ENCODE assay signal across 9 cellular contexts in the genomic region with DNA sequence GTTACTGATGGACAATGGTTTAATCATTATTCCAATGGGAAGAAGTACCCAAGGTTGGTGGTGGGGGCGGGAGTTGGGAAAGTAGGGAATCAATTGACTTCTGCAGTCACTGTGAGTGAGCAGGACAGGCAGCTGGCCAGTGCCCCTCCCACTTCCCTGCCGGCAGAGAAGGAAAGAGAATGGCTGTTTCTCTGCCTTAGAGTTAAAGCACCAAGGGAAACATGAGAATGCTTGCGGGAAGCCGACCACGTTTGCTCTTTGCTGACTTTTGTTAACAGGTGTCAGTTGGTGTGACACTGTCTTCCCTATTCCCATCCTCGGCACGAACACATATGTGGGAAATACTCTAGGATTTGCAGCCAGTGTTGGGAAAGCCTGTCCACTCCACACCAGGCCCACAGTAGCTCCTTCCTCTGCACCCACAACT. TPM values are rescaled to one million over a fixed set of nuclear protein-coding genes. Genes with fewer than 3 reads are reported as not detected.
DNase-seq lines count a peak whose midpoint lies in the region; ATAC-seq, FAIRE-seq and TF ChIP-seq lines count a peak whose summit lies in the region.
"Had no signal": no experiment of that assay in that cellular context is flagged by ENCODE, and none has a peak within 500 bp of the region (broad histone marks: within the 10 kb centered on the region; RNA-seq: fewer than 3 reads in every experiment).

No MANE protein-coding gene starts in this region.

- H3K36me3 Mint-ChIP-seq in endodermal cell (ENCODE audit: low read depth): no peaks in the 10 kb centered on the region

- H3K27ac ChIP-seq in endodermal cell (ENCODE audit: low read depth, low read length) (no peak overlapping the region), HepG2 (ENCODE audit: extremely low read length, insufficient read depth, low read length) (peak overlapping the region; percentile 58), thyroid gland (peak overlapping the region in 1 of 3 donors; percentile 31)

- H3K9ac ChIP-seq in endodermal cell (ENCODE audit: extremely low read depth, low read length, poor library complexity, severe bottlenecking): no peak overlapping the region
- peak overlapping the region; percentile 61 for H3K9ac ChIP-seq in HepG2 (ENCODE audit: insufficient read depth, low read depth, low read length)

- intact Hi-C loops in HepG2 (cut with micrococcal nuclease; ENCODE audit: unreplicated experiment) (loop anchor here (5.0 kb wide), 1 partner anchor 41 kb away; no protein-coding TSS in a partner anchor), thyroid gland (cut with DNase I) (no loop called here)

- no peaks in the 10 kb centered on the region for H3K9me3 Mint-ChIP-seq in endodermal cell

- no peaks in the 10 kb centered on the region for H3K27me3 Mint-ChIP-seq in endodermal cell (ENCODE audit: insufficient read depth)

- H3K27ac Mint-ChIP-seq in endodermal cell: no peak overlapping the region

- in situ Hi-C loops in HepG2 (cut with HindIII; ENCODE audit: extremely low pct_ligation_motif_present, low pct_unique_long_range_greater_than_20kb): no loop called here

- no peak for TF ChIP-seq EP300 in HepG2 (IDR thresholded peaks at IDR 0.05; ENCODE audit: low read depth in 2 of 2, low read length in 2 of 2)
- TF ChIP-seq EP300 in HepG2 (CRISPR knock-in tag; IDR thresholded peaks at IDR 0.05; ENCODE audit: borderline replicate concordance): no peak

- no peak for TF ChIP-seq CTCF in endodermal cell (conservative IDR thresholded peaks at IDR 0.05)
- TF ChIP-seq CTCF in HepG2 (CRISPR knock-in tag; IDR thresholded peaks at IDR 0.05): no peak
- no peak for TF ChIP-seq CTCF in thyroid gland (IDR thresholded peaks at IDR 0.05)

- no peak overlapping the region for H3K4me3 Mint-ChIP-seq in endodermal cell

- POLR2A ChIA-PET in HepG2 (lab: Yijun Ruan, JAX): interaction anchor here (1.8 kb wide), 1 partner anchor 9 kb away, joined by 6 read pairs; no protein-coding TSS in a partner anchor

- H3K27me3 ChIP-seq in MG63: no peaks in the 10 kb centered on the region
- H3K27me3 ChIP-seq in endodermal cell (ENCODE audit: control insufficient read depth, insufficient read depth, low read length, poor library complexity, severe bottlenecking): no peaks in the 10 kb centered on the region
- H3K27me3 ChIP-seq in HepG2 (ENCODE audit: control insufficient read depth in 1 of 2, insufficient read depth in 2 of 2, low read length in 2 of 2): no peaks in the 10 kb centered on the region
- no peaks in the 10 kb centered on the region for H3K27me3 ChIP-seq in thyroid gland

- H2AFZ ChIP-seq in HepG2 (ENCODE audit: low read length): no peak overlapping the region

- DNase-seq in MG63 (peak; percentile 90), endodermal cell (peak; percentile 84), HepG2 (ENCODE audit: low spot score) (peak; percentile 67), thyroid gland (peak; percentile 46 to 58), SIG-M5 (lab: John Stamatoyannopoulos, UW) (no peak), GDM1 (lab: John Stamatoyannopoulos, UW) (no peak), NCI-H524 (lab: John Stamatoyannopoulos, UW) (no peak)

- peak; percentile 91 for ATAC-seq in HepG2
- ATAC-seq in HG03521 (IDR thresholded peaks at IDR 0.05; ENCODE audit: unreplicated experiment): no peak

- no peaks in the 10 kb centered on the region for H4K20me1 ChIP-seq in HepG2 (ENCODE audit: insufficient read depth, low read length)

- peaks cover 6% of the 10 kb centered on the region for H3K4me1 Mint-ChIP-seq in endodermal cell

- no TSS peak for BruUV-seq in HepG2 (replicated peaks; lab: Mats Ljungman, UMichigan)

- peaks cover 6% of the 10 kb centered on the region for H3K4me1 ChIP-seq in endodermal cell (ENCODE audit: control insufficient read depth, insufficient read depth, low read length)
- peaks cover 50% of the 10 kb centered on the region for H3K4me1 ChIP-seq in HepG2 (ENCODE audit: insufficient read depth, low read length)
- H3K4me1 ChIP-seq in thyroid gland: peaks cover 13 to 29% of the 10 kb centered on the region in 2 donors

- CTCF ChIA-PET in HepG2 (lab: Yijun Ruan, JAX; ENCODE audit: low intra/inter-chr PET ratio, low total read pairs): no interaction called here

- H3K79me2 ChIP-seq in HepG2 (ENCODE audit: insufficient read depth, low read length): no peaks in the 10 kb centered on the region

- WGBS in endodermal cell (ENCODE audit: insufficient coverage in 1 of 2, insufficient read length in 1 of 2), 2 experiments: 35 to 36% methylated on average over 4 to 7 of the region's 7 CpGs
- WGBS in HepG2 (ENCODE audit: low lambda C conversion rate): 3% methylated on average over 6 of the region's 7 CpGs
- 20 to 21% methylated on average over 7 of the region's 7 CpGs for WGBS in thyroid gland, 2 donors

- peak; percentile 91 for FAIRE-seq in HepG2 (lab: Jason Lieb, UNC)
- FAIRE-seq: GM18507 had no signal

- no peak for TF ChIP-seq POLR2A in HepG2 (IDR thresholded peaks at IDR 0.05; ENCODE audit: insufficient read depth in 1 of 2, low read depth in 2 of 2, low read length in 2 of 2)
- TF ChIP-seq POLR2A in thyroid gland (IDR thresholded peaks at IDR 0.05): no peak

- H3K4me3 ChIP-seq in MG63: no peak overlapping the region
- no peak overlapping the region for H3K4me3 ChIP-seq in endodermal cell (ENCODE audit: low read length)
- peak overlapping the region; percentile 44 to 64 (median 55); a peak in 5 of 6 replicates for H3K4me3 ChIP-seq in HepG2 (replicated peaks in 1 of 3; ENCODE audit: insufficient read depth in 1 of 3, low read depth in 2 of 3, low read length in 3 of 3)
- no peak overlapping the region for H3K4me3 ChIP-seq in thyroid gland (replicated peaks in 1 of 3)

- no peaks in the 10 kb centered on the region for H3K9me3 ChIP-seq in MG63
- H3K9me3 ChIP-seq in endodermal cell (ENCODE audit: control insufficient read depth, low read length): no peaks in the 10 kb centered on the region
- H3K9me3 ChIP-seq in HepG2 (ENCODE audit: low read length): no peaks in the 10 kb centered on the region
- H3K9me3 ChIP-seq in thyroid gland: no peaks in the 10 kb centered on the region

- H3K4me2 ChIP-seq in HepG2 (ENCODE audit: low read depth, low read length): peak overlapping the region; percentile 94

- peaks cover 11% of the 10 kb centered on the region; the same call in 1 of the 2 replicates for H3K36me3 ChIP-seq in MG63
- H3K36me3 ChIP-seq in endodermal cell (ENCODE audit: control insufficient read depth, insufficient read depth, low read length): no peaks in the 10 kb centered on the region
- no peaks in the 10 kb centered on the region for H3K36me3 ChIP-seq in HepG2 (replicated peaks in 1 of 2; ENCODE audit: control insufficient read depth in 1 of 2, insufficient read depth in 2 of 2, low read length in 2 of 2)
- no peaks in the 10 kb centered on the region for H3K36me3 ChIP-seq in thyroid gland

- no peak for TF ChIP-seq RAD21 in HepG2 (CRISPR knock-in tag; IDR thresholded peaks at IDR 0.05)

RNA-seq across cellular contexts. Expression of a gene that starts 33.5 kb away (rescaled TPM):
- 122 and 152 TPM in 2 replicates for total RNA-seq in MG63 (2014; rRNA removed; shearing (Covaris generic); ENCODE audit: low replicate concordance)
- total RNA-seq in endodermal cell (10 to 100 TPM; 11.7 to 13.4 TPM), HepG2 (2016; rRNA removed; fragmentation: Illumina TruSeq; extraction: Trizol) (22.2 and 37.9 TPM in 2 replicates), thyroid gland (100 to 1,000 TPM in 2 of 4 donors, 10 to 100 TPM in 2; 86.6 to 136 (median 96.2) TPM)
- 15.1 TPM for polyA plus RNA-seq in endodermal cell (2013, experiment 1 of 2)
- 12.3 TPM for polyA plus RNA-seq in endodermal cell (2013, experiment 2 of 2)
- 3.8 and 4.9 TPM in 2 replicates for total RNA-seq in HepG2 (2016; cell fraction: cytosol; rRNA removed; fragmentation: Illumina TruSeq; extraction: Trizol; ENCODE audit: low read depth)
- total RNA-seq in HepG2 (2016; cell fraction: insoluble cytoplasmic fraction; rRNA removed; fragmentation: Illumina TruSeq; extraction: Trizol): 21.6 and 36.2 TPM in 2 replicates
- total RNA-seq in HepG2 (2016; cell fraction: membrane; rRNA removed; fragmentation: Illumina TruSeq; extraction: Trizol): 10.8 and 12.8 TPM in 2 replicates
- total RNA-seq in HepG2 (2016; cell fraction: nucleus; rRNA removed; fragmentation: Illumina TruSeq; extraction: Trizol): 33.7 and 34.4 TPM in 2 replicates
- polyA plus RNA-seq in HepG2 (2011; rRNA removed): 14.1 and 17.3 TPM in 2 replicates
- 12.4 and 18.8 TPM in 2 replicates for polyA plus RNA-seq in HepG2 (2011; cell fraction: cytosol; rRNA removed)
- polyA plus RNA-seq in HepG2 (2011; cell fraction: nucleus; rRNA removed): 6.1 and 11.0 TPM in 2 replicates
- 12.0 TPM in 2 replicates for polyA plus RNA-seq in HepG2 (2012)
- polyA plus RNA-seq in HepG2 (2016; cell fraction: cytosol; fragmentation: Illumina TruSeq; extraction: Trizol; ENCODE audit: low read depth): 3.1 and 3.5 TPM in 2 replicates
- polyA plus RNA-seq in HepG2 (2016; cell fraction: insoluble cytoplasmic fraction; fragmentation: Illumina TruSeq; extraction: Trizol; ENCODE audit: low read depth): 14.9 and 17.8 TPM in 2 replicates
- polyA plus RNA-seq in HepG2 (2016; cell fraction: membrane; fragmentation: Illumina TruSeq; extraction: Trizol; ENCODE audit: low read depth): 6.8 and 8.3 TPM in 2 replicates
- 32.0 and 32.3 TPM in 2 replicates for polyA plus RNA-seq in HepG2 (2016; cell fraction: nucleus; fragmentation: Illumina TruSeq; extraction: Trizol; ENCODE audit: insufficient read depth, low read depth)
- polyA minus RNA-seq in HepG2 (2011; rRNA and poly(A)+ RNA removed; ENCODE audit: low replicate concordance): 33.8 and 90.6 TPM in 2 replicates
- 8.3 and 9.5 TPM in 2 replicates for polyA minus RNA-seq in HepG2 (2011; cell fraction: cytosol; rRNA and poly(A)+ RNA removed)
- 26.8 and 27.5 TPM in 2 replicates for polyA minus RNA-seq in HepG2 (2011; cell fraction: nucleus; rRNA and poly(A)+ RNA removed)

RNA-seq across cellular contexts. Expression of a gene that starts 36.1 kb away (rescaled TPM):
- not detected in 2 replicates for total RNA-seq in MG63 (2014; rRNA removed; shearing (Covaris generic); ENCODE audit: low replicate concordance)
- total RNA-seq in endodermal cell: under 1 TPM; 0.58 to 0.95 TPM
- 1.1 TPM for polyA plus RNA-seq in endodermal cell (2013, experiment 1 of 2)
- polyA plus RNA-seq in endodermal cell (2013, experiment 2 of 2): 1.6 TPM
- not detected in 2 replicates for total RNA-seq in HepG2 (2016; rRNA removed; fragmentation: Illumina TruSeq; extraction: Trizol)
- not detected in 2 replicates for total RNA-seq in HepG2 (2016; cell fraction: cytosol; rRNA removed; fragmentation: Illumina TruSeq; extraction: Trizol; ENCODE audit: low read depth)
- total RNA-seq in HepG2 (2016; cell fraction: insoluble cytoplasmic fraction; rRNA removed; fragmentation: Illumina TruSeq; extraction: Trizol): not detected in 2 replicates
- total RNA-seq in HepG2 (2016; cell fraction: membrane; rRNA removed; fragmentation: Illumina TruSeq; extraction: Trizol): not detected in 2 replicates
- not detected in 2 replicates for total RNA-seq in HepG2 (2016; cell fraction: nucleus; rRNA removed; fragmentation: Illumina TruSeq; extraction: Trizol)
- not detected in 2 replicates for polyA plus RNA-seq in HepG2 (2011; rRNA removed)
- polyA plus RNA-seq in HepG2 (2011; cell fraction: cytosol; rRNA removed): not detected in 2 replicates
- not detected in 2 replicates for polyA plus RNA-seq in HepG2 (2011; cell fraction: nucleus; rRNA removed)
- not detected in 2 replicates for polyA plus RNA-seq in HepG2 (2012)
- not detected in 2 replicates for polyA plus RNA-seq in HepG2 (2016; cell fraction: cytosol; fragmentation: Illumina TruSeq; extraction: Trizol; ENCODE audit: low read depth)
- polyA plus RNA-seq in HepG2 (2016; cell fraction: insoluble cytoplasmic fraction; fragmentation: Illumina TruSeq; extraction: Trizol; ENCODE audit: low read depth): not detected in 2 replicates
- not detected in 2 replicates for polyA plus RNA-seq in HepG2 (2016; cell fraction: membrane; fragmentation: Illumina TruSeq; extraction: Trizol; ENCODE audit: low read depth)
- not detected in 2 replicates for polyA plus RNA-seq in HepG2 (2016; cell fraction: nucleus; fragmentation: Illumina TruSeq; extraction: Trizol; ENCODE audit: insufficient read depth, low read depth)
- 0.63 TPM in 1 of 2 replicates, not detected in the other for polyA minus RNA-seq in HepG2 (2011; rRNA and poly(A)+ RNA removed; ENCODE audit: low replicate concordance)
- not detected in 2 replicates for polyA minus RNA-seq in HepG2 (2011; cell fraction: cytosol; rRNA and poly(A)+ RNA removed)
- polyA minus RNA-seq in HepG2 (2011; cell fraction: nucleus; rRNA and poly(A)+ RNA removed): not detected in 2 replicates
- 100 to 1,000 TPM in 1 of 4 donors, 10 to 100 TPM in 1, 1 to 10 TPM in 2; 4.8 to 394 (median 21.4) TPM for total RNA-seq in thyroid gland

Comparison
In these comparisons a context has a peak if more than half of its experiments do, and no peak if none do; other contexts are left out.
1. DNase-seq: peak in MG63 (single experiment), endodermal cell (single experiment), HepG2 (single experiment) and thyroid gland (2 of 2); none in SIG-M5 (single experiment), GDM1 (single experiment) and NCI-H524 (0 of 2).
2. H3K4me3 ChIP-seq: peak in HepG2 (3 of 3); none in MG63 (single experiment), endodermal cell (single experiment) and thyroid gland (0 of 3).